13 cellular contexts compared by ENCODE assay signal in the genomic region with DNA sequence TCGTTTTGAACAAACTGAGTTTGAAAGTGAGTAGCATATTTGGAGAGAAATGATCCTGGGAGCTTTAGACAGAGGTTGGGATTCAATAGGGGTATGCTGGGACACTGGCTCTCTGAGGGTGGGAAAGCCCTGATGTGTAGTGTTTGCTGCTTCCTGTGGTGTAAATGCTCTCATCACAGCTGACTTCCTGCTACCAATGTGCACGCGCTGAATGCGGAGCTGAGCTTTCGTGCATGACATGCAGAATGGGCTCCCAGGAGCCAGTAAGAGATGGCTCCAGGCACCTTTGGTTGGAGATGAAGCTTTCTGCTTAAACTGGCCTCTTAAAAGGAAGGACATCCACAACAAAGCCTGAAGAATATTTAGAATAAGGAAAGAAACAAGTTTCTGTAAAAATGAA.
DNase-seq lines count a peak whose midpoint lies in the region; ATAC-seq, FAIRE-seq and TF ChIP-seq lines count a peak whose summit lies in the region.
"Had no signal": no experiment of that assay in that cellular context is flagged by ENCODE, and none has a peak within 500 bp of the region (broad histone marks: within the 10 kb centered on the region; RNA-seq: fewer than 3 reads in every experiment).

No MANE protein-coding gene starts in this region.

- H3K36me3 ChIP-seq in GM12878 (ENCODE audit: control insufficient read depth in 2 of 2, insufficient read depth in 2 of 2, low read length in 1 of 2): no peaks in the 10 kb centered on the region
- H3K36me3 ChIP-seq in uterus: no peaks in the 10 kb centered on the region
- H3K36me3 ChIP-seq: breast epithelium, upper lobe of right lung had no signal

- CTCF ChIA-PET in GM12878 (lab: Yijun Ruan, JAX): interaction anchor here (0.6 to 9.8 kb wide), 8 partner anchors 9 to 424 kb away, joined by 3 to 94 read pairs (median 5); no protein-coding TSS in a partner anchor

- H3K4me1 ChIP-seq in GM12878 (ENCODE audit: control insufficient read depth, insufficient read depth, low read length): peaks cover 44% of the 10 kb centered on the region
- no peaks in the 10 kb centered on the region for H3K4me1 ChIP-seq in uterus
- H3K4me1 ChIP-seq: breast epithelium, upper lobe of right lung had no signal

- peak; percentile 56 for FAIRE-seq in GM18507 (lab: Jason Lieb, UNC)
- FAIRE-seq in GM12878 (lab: Jason Lieb, UNC): peak; percentile 59
- FAIRE-seq: frontal cortex had no signal

- DNase-seq in GM18507 (ENCODE audit: extremely low spot score, insufficient read length, low read depth) (no peak), GM12878 (ENCODE audit: low read depth, low spot score) (no peak), uterus (no peak), NCI-H2196 (lab: John Stamatoyannopoulos, UW; ENCODE audit: unreplicated experiment) (no peak), GDM1 (lab: John Stamatoyannopoulos, UW) (no peak)
- DNase-seq: NCI-H226, T-helper 9 cell, upper lobe of right lung had no signal

- H2AFZ ChIP-seq in GM12878 (ENCODE audit: control insufficient read depth, low read depth, low read length): peak overlapping the region; percentile 66

- intact Hi-C loops in GM12878 (cut with micrococcal nuclease; ENCODE audit: unreplicated experiment): no loop called here
- intact Hi-C loops in uterus (cut with DNase I; ENCODE audit: low total_unique reads): no loop called here

- peak overlapping the region; percentile 42; the same call in 1 of the 2 replicates for H3K9ac ChIP-seq in GM12878 (ENCODE audit: control insufficient read depth, insufficient read depth, low read length)

- peak overlapping the region; percentile 50 for H3K4me2 ChIP-seq in GM12878 (ENCODE audit: control insufficient read depth, insufficient read depth)

- peak; percentile 34 to 37; a peak in 1 of 4 replicates for TF ChIP-seq EP300 in GM12878 (IDR thresholded peaks at IDR 0.05; ENCODE audit: borderline replicate concordance in 1 of 2, control insufficient read depth in 1 of 2, low read depth in 2 of 2, low read length in 2 of 2)

- no peaks in the 10 kb centered on the region; the same call in 1 of the 2 replicates for H3K79me2 ChIP-seq in GM12878 (ENCODE audit: control insufficient read depth, insufficient read depth, low read length)

- in situ Hi-C loops in GM12878 (cut with MboI): no loop called here

- POLR2A ChIA-PET in GM12878 (lab: Charles Lee): interaction anchor here (0.6 to 3.7 kb wide), 9 partner anchors 10 to 38 kb away, joined by 3 to 16 read pairs (median 3); no protein-coding TSS in a partner anchor

- TF ChIP-seq RAD21 in GM12878 (IDR thresholded peaks at IDR 0.05; ENCODE audit: insufficient read depth, low read depth, low read length): no peak

- SMC1A ChIA-PET in GM12878 (lab: Charles Lee; ENCODE audit: uncharacterized antibody, unreplicated experiment): interaction anchor here (0.5 to 10.5 kb wide), 17 partner anchors 10 to 345 kb away, joined by 3 to 99 read pairs (median 4); no protein-coding TSS in a partner anchor

- TF ChIP-seq POLR2A in GM12878 (IDR thresholded peaks at IDR 0.05; ENCODE audit: low read depth, low read length) (peak; percentile 70), uterus (IDR thresholded peaks at IDR 0.05) (no peak)

- RAD21 ChIA-PET in GM12878 (lab: Charles Lee; ENCODE audit: unreplicated experiment): interaction anchor here (0.6 to 6.8 kb wide), 7 partner anchors 13 to 117 kb away, joined by 3 to 72 read pairs (median 4); no protein-coding TSS in a partner anchor

- ATAC-seq in GM19467 (IDR thresholded peaks at IDR 0.05; ENCODE audit: unreplicated experiment) (peak; percentile 79), HG03159 (IDR thresholded peaks at IDR 0.05; ENCODE audit: unreplicated experiment) (peak; percentile 54), GM12878 (peak; percentile 79), esophagus mucosa (no peak)
- ATAC-seq: upper lobe of right lung had no signal

- 0% methylated on average over 5 of the region's 5 CpGs for WGBS in GM12878 (ENCODE audit: insufficient coverage, insufficient replicate concordance, low lambda C conversion rate, missing lambda C conversion rate)

- peak overlapping the region; percentile 15; the same call in 1 of the 2 replicates for H3K4me3 ChIP-seq in GM12878
- no peak overlapping the region for H3K4me3 ChIP-seq in uterus
- H3K4me3 ChIP-seq: breast epithelium, upper lobe of right lung had no signal

- H3K27me3 ChIP-seq in GM12878 (replicated peaks in 1 of 2; ENCODE audit: control insufficient read depth in 2 of 2, insufficient read depth in 2 of 2, low read length in 1 of 2) (no peaks in the 10 kb centered on the region), uterus (no peaks in the 10 kb centered on the region)
- H3K27me3 ChIP-seq: breast epithelium, upper lobe of right lung had no signal

- H3K9me3 ChIP-seq in GM12878 (replicated peaks; ENCODE audit: control insufficient read depth, insufficient read depth, low read length) (no peaks in the 10 kb centered on the region; the same call in 2 of the 3 replicates), uterus (no peaks in the 10 kb centered on the region)
- H3K9me3 ChIP-seq: breast epithelium, upper lobe of right lung had no signal

- no TSS peak for BruUV-seq in GM12878 (replicated peaks; lab: Mats Ljungman, UMichigan)

- no peaks in the 10 kb centered on the region for H4K20me1 ChIP-seq in GM12878 (ENCODE audit: control insufficient read depth, insufficient read depth)

- no peak for TF ChIP-seq CTCF in GM12878 (IDR thresholded peaks at IDR 0.05 in 2 of 3, conservative IDR thresholded peaks at IDR 0.05 in 1 of 3; ENCODE audit: control insufficient read depth in 2 of 3, extremely low read depth in 1 of 3, insufficient read depth in 1 of 3, low read depth in 3 of 3, low read length in 3 of 3)
- no peak for TF ChIP-seq CTCF in uterus (IDR thresholded peaks at IDR 0.05)

- H3K27ac ChIP-seq in GM12878 (ENCODE audit: control insufficient read depth, insufficient read depth): peak overlapping the region; percentile 91
- no peak overlapping the region for H3K27ac ChIP-seq in uterus
- H3K27ac ChIP-seq: breast epithelium, upper lobe of right lung had no signal

TF ChIP-seq in GM12878, 131 proteins besides CTCF, POLR2A, EP300 and RAD21 (continues in another document):
- TF ChIP-seq PAX5 (IDR thresholded peaks at IDR 0.05; ENCODE audit: borderline replicate concordance, low read depth, low read length) (0 out of 2 replicates have a peak, but pooled peaks have one; percentile 50), MEF2B (IDR thresholded peaks at IDR 0.05; ENCODE audit: partially characterized antibody, poor library complexity, severe bottlenecking) (peak; percentile 29), FOXK2 (IDR thresholded peaks at IDR 0.05) (no peak)
- TF ChIP-seq, protein P1, sequence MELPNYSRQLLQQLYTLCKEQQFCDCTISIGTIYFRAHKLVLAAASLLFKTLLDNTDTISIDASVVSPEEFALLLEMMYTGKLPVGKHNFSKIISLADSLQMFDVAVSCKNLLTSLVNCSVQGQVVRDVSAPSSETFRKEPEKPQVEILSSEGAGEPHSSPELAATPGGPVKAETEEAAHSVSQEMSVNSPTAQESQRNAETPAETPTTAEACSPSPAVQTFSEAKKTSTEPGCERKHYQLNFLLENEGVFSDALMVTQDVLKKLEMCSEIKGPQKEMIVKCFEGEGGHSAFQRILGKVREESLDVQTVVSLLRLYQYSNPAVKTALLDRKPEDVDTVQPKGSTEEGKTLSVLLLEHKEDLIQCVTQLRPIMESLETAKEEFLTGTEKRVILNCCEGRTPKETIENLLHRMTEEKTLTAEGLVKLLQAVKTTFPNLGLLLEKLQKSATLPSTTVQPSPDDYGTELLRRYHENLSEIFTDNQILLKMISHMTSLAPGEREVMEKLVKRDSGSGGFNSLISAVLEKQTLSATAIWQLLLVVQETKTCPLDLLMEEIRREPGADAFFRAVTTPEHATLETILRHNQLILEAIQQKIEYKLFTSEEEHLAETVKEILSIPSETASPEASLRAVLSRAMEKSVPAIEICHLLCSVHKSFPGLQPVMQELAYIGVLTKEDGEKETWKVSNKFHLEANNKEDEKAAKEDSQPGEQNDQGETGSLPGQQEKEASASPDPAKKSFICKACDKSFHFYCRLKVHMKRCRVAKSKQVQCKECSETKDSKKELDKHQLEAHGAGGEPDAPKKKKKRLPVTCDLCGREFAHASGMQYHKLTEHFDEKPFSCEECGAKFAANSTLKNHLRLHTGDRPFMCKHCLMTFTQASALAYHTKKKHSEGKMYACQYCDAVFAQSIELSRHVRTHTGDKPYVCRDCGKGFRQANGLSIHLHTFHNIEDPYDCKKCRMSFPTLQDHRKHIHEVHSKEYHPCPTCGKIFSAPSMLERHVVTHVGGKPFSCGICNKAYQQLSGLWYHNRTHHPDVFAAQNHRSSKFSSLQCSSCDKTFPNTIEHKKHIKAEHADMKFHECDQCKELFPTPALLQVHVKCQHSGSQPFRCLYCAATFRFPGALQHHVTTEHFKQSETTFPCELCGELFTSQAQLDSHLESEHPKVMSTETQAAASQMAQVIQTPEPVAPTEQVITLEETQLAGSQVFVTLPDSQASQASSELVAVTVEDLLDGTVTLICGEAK (IDR thresholded peaks at IDR 0.05; ENCODE audit: borderline replicate concordance): peak; percentile 57; the same call in 1 of the 2 replicates
- TF ChIP-seq, protein P2, sequence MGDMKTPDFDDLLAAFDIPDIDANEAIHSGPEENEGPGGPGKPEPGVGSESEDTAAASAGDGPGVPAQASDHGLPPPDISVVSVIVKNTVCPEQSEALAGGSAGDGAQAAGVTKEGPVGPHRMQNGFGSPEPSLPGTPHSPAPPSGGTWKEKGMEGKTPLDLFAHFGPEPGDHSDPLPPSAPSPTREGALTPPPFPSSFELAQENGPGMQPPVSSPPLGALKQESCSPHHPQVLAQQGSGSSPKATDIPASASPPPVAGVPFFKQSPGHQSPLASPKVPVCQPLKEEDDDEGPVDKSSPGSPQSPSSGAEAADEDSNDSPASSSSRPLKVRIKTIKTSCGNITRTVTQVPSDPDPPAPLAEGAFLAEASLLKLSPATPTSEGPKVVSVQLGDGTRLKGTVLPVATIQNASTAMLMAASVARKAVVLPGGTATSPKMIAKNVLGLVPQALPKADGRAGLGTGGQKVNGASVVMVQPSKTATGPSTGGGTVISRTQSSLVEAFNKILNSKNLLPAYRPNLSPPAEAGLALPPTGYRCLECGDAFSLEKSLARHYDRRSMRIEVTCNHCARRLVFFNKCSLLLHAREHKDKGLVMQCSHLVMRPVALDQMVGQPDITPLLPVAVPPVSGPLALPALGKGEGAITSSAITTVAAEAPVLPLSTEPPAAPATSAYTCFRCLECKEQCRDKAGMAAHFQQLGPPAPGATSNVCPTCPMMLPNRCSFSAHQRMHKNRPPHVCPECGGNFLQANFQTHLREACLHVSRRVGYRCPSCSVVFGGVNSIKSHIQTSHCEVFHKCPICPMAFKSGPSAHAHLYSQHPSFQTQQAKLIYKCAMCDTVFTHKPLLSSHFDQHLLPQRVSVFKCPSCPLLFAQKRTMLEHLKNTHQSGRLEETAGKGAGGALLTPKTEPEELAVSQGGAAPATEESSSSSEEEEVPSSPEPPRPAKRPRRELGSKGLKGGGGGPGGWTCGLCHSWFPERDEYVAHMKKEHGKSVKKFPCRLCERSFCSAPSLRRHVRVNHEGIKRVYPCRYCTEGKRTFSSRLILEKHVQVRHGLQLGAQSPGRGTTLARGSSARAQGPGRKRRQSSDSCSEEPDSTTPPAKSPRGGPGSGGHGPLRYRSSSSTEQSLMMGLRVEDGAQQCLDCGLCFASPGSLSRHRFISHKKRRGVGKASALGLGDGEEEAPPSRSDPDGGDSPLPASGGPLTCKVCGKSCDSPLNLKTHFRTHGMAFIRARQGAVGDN (IDR thresholded peaks at IDR 0.05): peak; percentile 96
